8 cellular contexts compared by ENCODE assay signal in genomic region chr4:184647391-184648101, GRCh38. TPM values are rescaled to one million over a fixed set of nuclear protein-coding genes. Genes with fewer than 3 reads are reported as not detected.
DNase-seq lines count a peak whose midpoint lies in the region; ATAC-seq, FAIRE-seq and TF ChIP-seq lines count a peak whose summit lies in the region.

No MANE protein-coding gene starts in this region.

- H3K4me3 ChIP-seq in astrocyte (ENCODE audit: insufficient read depth, low read depth, low read length): peak overlapping the region; percentile 79
- peak overlapping the region; percentile 84 to 92 (median 86) for H3K4me3 ChIP-seq in HepG2 (replicated peaks in 1 of 3; ENCODE audit: insufficient read depth in 1 of 3, low read depth in 2 of 3, low read length in 3 of 3)
- peak overlapping the region; percentile 86 for H3K4me3 ChIP-seq in upper lobe of right lung

- peaks cover 59% of the 10 kb centered on the region for H3K36me3 Mint-ChIP-seq in activated naive CD4-positive, alpha-beta T cell treated with anti-CD3 and anti-CD28 coated beads, Interleukin-2, amount 10 ng/mL, durations not matched to agents 7 days and 5 days
- H3K36me3 Mint-ChIP-seq in astrocyte (ENCODE audit: low read depth, unreplicated experiment): no peaks in the 10 kb centered on the region

- H3K4me1 Mint-ChIP-seq in activated naive CD4-positive, alpha-beta T cell treated with anti-CD3 and anti-CD28 coated beads, Interleukin-2, amount 10 ng/mL, durations not matched to agents 7 days and 5 days: peaks cover 72% of the 10 kb centered on the region
- peaks cover 24% of the 10 kb centered on the region for H3K4me1 Mint-ChIP-seq in astrocyte (ENCODE audit: low read depth, unreplicated experiment)

- H2AFZ ChIP-seq in astrocyte (ENCODE audit: low read depth, low read length) (no peak overlapping the region), HepG2 (ENCODE audit: low read length) (no peak overlapping the region)

- peak overlapping the region; percentile 97 for H3K9ac ChIP-seq in astrocyte (ENCODE audit: low read length)
- H3K9ac ChIP-seq in HepG2 (ENCODE audit: insufficient read depth, low read depth, low read length): peak overlapping the region; percentile 89

- H3K27me3 Mint-ChIP-seq in activated naive CD4-positive, alpha-beta T cell treated with anti-CD3 and anti-CD28 coated beads, Interleukin-2, amount 10 ng/mL, durations not matched to agents 7 days and 5 days: no peaks in the 10 kb centered on the region
- H3K27me3 Mint-ChIP-seq in astrocyte (ENCODE audit: low read depth, unreplicated experiment): no peaks in the 10 kb centered on the region

- FAIRE-seq in astrocyte (lab: Jason Lieb, UNC) (no peak), HepG2 (lab: Jason Lieb, UNC) (no peak)

- H3K4me3 Mint-ChIP-seq in activated naive CD4-positive, alpha-beta T cell treated with anti-CD3 and anti-CD28 coated beads, Interleukin-2, amount 10 ng/mL, durations not matched to agents 7 days and 5 days: peak overlapping the region; percentile 98
- H3K4me3 Mint-ChIP-seq in astrocyte (ENCODE audit: unreplicated experiment): peak overlapping the region; percentile 91

- WGBS in HepG2 (ENCODE audit: low lambda C conversion rate): 34% methylated on average over 10 of the region's 10 CpGs

- H3K4me1 ChIP-seq in astrocyte (ENCODE audit: insufficient read depth, low read length) (peaks cover 34% of the 10 kb centered on the region), HepG2 (ENCODE audit: insufficient read depth, low read length) (peaks cover 56% of the 10 kb centered on the region), upper lobe of right lung (peaks cover 44% of the 10 kb centered on the region)

- TF ChIP-seq EP300 in HepG2 (IDR thresholded peaks at IDR 0.05; ENCODE audit: low read depth in 2 of 2, low read length in 2 of 2) (no peak), HepG2 (CRISPR knock-in tag; IDR thresholded peaks at IDR 0.05; ENCODE audit: borderline replicate concordance) (no peak)

- in situ Hi-C loops in HepG2 (cut with HindIII; ENCODE audit: extremely low pct_ligation_motif_present, low pct_unique_long_range_greater_than_20kb): no loop called here

- H4K20me1 ChIP-seq in astrocyte (ENCODE audit: insufficient read depth, low read length) (peaks cover 23% of the 10 kb centered on the region), HepG2 (ENCODE audit: insufficient read depth, low read length) (peaks cover 10% of the 10 kb centered on the region; the same call in 1 of the 2 replicates)

- H3K79me2 ChIP-seq in astrocyte (ENCODE audit: insufficient read depth, low read length) (peaks cover 68% of the 10 kb centered on the region), HepG2 (ENCODE audit: insufficient read depth, low read length) (peaks cover 65% of the 10 kb centered on the region)

- no peaks in the 10 kb centered on the region for H3K9me3 Mint-ChIP-seq in activated naive CD4-positive, alpha-beta T cell treated with anti-CD3 and anti-CD28 coated beads, Interleukin-2, amount 10 ng/mL, durations not matched to agents 7 days and 5 days
- no peaks in the 10 kb centered on the region for H3K9me3 Mint-ChIP-seq in astrocyte (ENCODE audit: unreplicated experiment)

- BruUV-seq in HepG2 (replicated peaks; lab: Mats Ljungman, UMichigan): TSS peak; percentile 44

- intact Hi-C loops in HepG2 (cut with micrococcal nuclease; ENCODE audit: unreplicated experiment): loop anchor here (2.0 to 10.0 kb wide), 4 partner anchors 21 to 383 kb away; partner anchors contain the start of gene IRF2
- intact Hi-C loops in upper lobe of right lung (cut with DNase I): no loop called here

- POLR2A ChIA-PET in HepG2 (lab: Yijun Ruan, JAX): interaction anchor here (0.7 to 4.3 kb wide), 6 partner anchors 9 to 99 kb away, joined by 3 to 48 read pairs (median 4); partner anchors contain the start of gene CENPU

- H3K27me3 ChIP-seq in astrocyte (ENCODE audit: insufficient read depth, low read length) (no peaks in the 10 kb centered on the region), HepG2 (ENCODE audit: control insufficient read depth in 1 of 2, insufficient read depth in 2 of 2, low read length in 2 of 2) (no peaks in the 10 kb centered on the region; a peak in 1 of 5 replicates), upper lobe of right lung (no peaks in the 10 kb centered on the region)

- CTCF ChIA-PET in activated naive CD4-positive, alpha-beta T cell treated with anti-CD3 and anti-CD28 coated beads, Interleukin-2, amount 10 ng/mL, durations not matched to agents 7 days and 5 days (lab: Charles Lee): interaction anchor here (0.7 to 1.1 kb wide), 5 partner anchors 76 to 400 kb away, joined by 3 to 6 read pairs (median 3); no protein-coding TSS in a partner anchor
- CTCF ChIA-PET in HepG2 (lab: Yijun Ruan, JAX; ENCODE audit: low intra/inter-chr PET ratio, low total read pairs): no interaction called here

- peak overlapping the region; percentile 96 for H3K27ac Mint-ChIP-seq in activated naive CD4-positive, alpha-beta T cell treated with anti-CD3 and anti-CD28 coated beads, Interleukin-2, amount 10 ng/mL, durations not matched to agents 7 days and 5 days
- peak overlapping the region; percentile 87 for H3K27ac Mint-ChIP-seq in astrocyte (ENCODE audit: unreplicated experiment)

- TF ChIP-seq RAD21 in HepG2 (CRISPR knock-in tag; IDR thresholded peaks at IDR 0.05): no peak

- H3K36me3 ChIP-seq in astrocyte (ENCODE audit: insufficient read depth, low read length) (peaks cover 5% of the 10 kb centered on the region), HepG2 (replicated peaks in 1 of 2; ENCODE audit: control insufficient read depth in 1 of 2, insufficient read depth in 2 of 2, low read length in 2 of 2) (no peaks in the 10 kb centered on the region; a peak in 1 of 5 replicates), upper lobe of right lung (peaks cover 5% of the 10 kb centered on the region)

- H3K4me2 ChIP-seq in astrocyte (ENCODE audit: low read length) (peak overlapping the region; percentile 98), HepG2 (ENCODE audit: low read depth, low read length) (peak overlapping the region; percentile 94)

- no peak for TF ChIP-seq CTCF in astrocyte (IDR thresholded peaks at IDR 0.05; ENCODE audit: insufficient read depth, low read depth, low read length)
- TF ChIP-seq CTCF in HepG2 (CRISPR knock-in tag; IDR thresholded peaks at IDR 0.05): no peak
- TF ChIP-seq CTCF in upper lobe of right lung (IDR thresholded peaks at IDR 0.05): no peak

- H3K9me3 ChIP-seq in astrocyte (ENCODE audit: insufficient read depth, low read depth, low read length): no peaks in the 10 kb centered on the region
- no peaks in the 10 kb centered on the region for H3K9me3 ChIP-seq in HepG2 (ENCODE audit: low read length)
- no peaks in the 10 kb centered on the region for H3K9me3 ChIP-seq in upper lobe of right lung

- ATAC-seq in HepG2 (peak; percentile 17; the same call in 2 of the 3 replicates), upper lobe of right lung (no peak)

- H3K27ac ChIP-seq in astrocyte (ENCODE audit: low read depth, low read length) (peak overlapping the region; percentile 93), HepG2 (ENCODE audit: extremely low read length, insufficient read depth, low read length) (peak overlapping the region; percentile 88), upper lobe of right lung (peak overlapping the region; percentile 95)

- TF ChIP-seq POLR2A in HepG2 (IDR thresholded peaks at IDR 0.05; ENCODE audit: insufficient read depth in 1 of 2, low read depth in 2 of 2, low read length in 2 of 2): no peak

- DNase-seq in activated naive CD4-positive, alpha-beta T cell treated with anti-CD3 and anti-CD28 coated beads, Interleukin-2, amount 10 ng/mL, durations not matched to agents 7 days and 5 days: no peak
- no peak for DNase-seq in activated naive CD4-positive, alpha-beta T cell treated with Interleukin-2 at 50 U/mL for 16 hours
- no peak for DNase-seq in astrocyte (ENCODE audit: low read depth)
- DNase-seq in HepG2 (ENCODE audit: low spot score): no peak
- no peak for DNase-seq in upper lobe of right lung
- DNase-seq in D341Med (ENCODE audit: low spot score): no peak
- DNase-seq in NCI-H1436 treated with DMSO at 0.1 percent for 48 hours (lab: John Stamatoyannopoulos, UW): no peak
- DNase-seq in T1000 (lab: John Stamatoyannopoulos, UW): no peak

RNA-seq across cellular contexts. Expression of gene CASP3, which starts 1.7 kb away (rescaled TPM):
- 40.0 and 44.8 TPM in 2 replicates for total RNA-seq in astrocyte
- 77.8 and 139 TPM in 2 replicates for total RNA-seq in HepG2 (2016; rRNA removed; fragmentation: Illumina TruSeq; extraction: Trizol)
- total RNA-seq in HepG2 (2016; cell fraction: cytosol; rRNA removed; fragmentation: Illumina TruSeq; extraction: Trizol; ENCODE audit: low read depth): 6.9 and 8.3 TPM in 2 replicates
- total RNA-seq in HepG2 (2016; cell fraction: insoluble cytoplasmic fraction; rRNA removed; fragmentation: Illumina TruSeq; extraction: Trizol): 76.3 and 140 TPM in 2 replicates
- 25.2 and 26.5 TPM in 2 replicates for total RNA-seq in HepG2 (2016; cell fraction: membrane; rRNA removed; fragmentation: Illumina TruSeq; extraction: Trizol)
- 38.4 and 42.0 TPM in 2 replicates for total RNA-seq in HepG2 (2016; cell fraction: nucleus; rRNA removed; fragmentation: Illumina TruSeq; extraction: Trizol)
- 19.9 and 26.0 TPM in 2 replicates for polyA plus RNA-seq in HepG2 (2011; rRNA removed)
- polyA plus RNA-seq in HepG2 (2011; cell fraction: cytosol; rRNA removed): 9.9 and 15.6 TPM in 2 replicates
- 4.4 and 6.4 TPM in 2 replicates for polyA plus RNA-seq in HepG2 (2011; cell fraction: nucleus; rRNA removed)
- 22.6 and 26.2 TPM in 2 replicates for polyA plus RNA-seq in HepG2 (2012)
- polyA plus RNA-seq in HepG2 (2016; cell fraction: cytosol; fragmentation: Illumina TruSeq; extraction: Trizol; ENCODE audit: low read depth): 4.5 and 4.9 TPM in 2 replicates
- 116 and 129 TPM in 2 replicates for polyA plus RNA-seq in HepG2 (2016; cell fraction: insoluble cytoplasmic fraction; fragmentation: Illumina TruSeq; extraction: Trizol; ENCODE audit: low read depth)
- 13.7 and 15.0 TPM in 2 replicates for polyA plus RNA-seq in HepG2 (2016; cell fraction: membrane; fragmentation: Illumina TruSeq; extraction: Trizol; ENCODE audit: low read depth)
- polyA plus RNA-seq in HepG2 (2016; cell fraction: nucleus; fragmentation: Illumina TruSeq; extraction: Trizol; ENCODE audit: insufficient read depth, low read depth): 50.9 and 57.0 TPM in 2 replicates
- polyA minus RNA-seq in HepG2 (2011; rRNA and poly(A)+ RNA removed; ENCODE audit: low replicate concordance): 5.3 and 7.6 TPM in 2 replicates
- 9.8 and 11.5 TPM in 2 replicates for polyA minus RNA-seq in HepG2 (2011; cell fraction: cytosol; rRNA and poly(A)+ RNA removed)
- polyA minus RNA-seq in HepG2 (2011; cell fraction: nucleus; rRNA and poly(A)+ RNA removed): 13.1 and 13.6 TPM in 2 replicates
- 17.5 TPM for total RNA-seq in upper lobe of right lung

RNA-seq across cellular contexts. Expression of gene PRIMPOL, which starts 2.0 kb away (rescaled TPM):
- total RNA-seq in astrocyte: 6.5 and 7.8 TPM in 2 replicates
- 11.0 and 17.3 TPM in 2 replicates for total RNA-seq in HepG2 (2016; rRNA removed; fragmentation: Illumina TruSeq; extraction: Trizol)
- total RNA-seq in HepG2 (2016; cell fraction: cytosol; rRNA removed; fragmentation: Illumina TruSeq; extraction: Trizol; ENCODE audit: low read depth): 9.6 and 10.1 TPM in 2 replicates
- total RNA-seq in HepG2 (2016; cell fraction: insoluble cytoplasmic fraction; rRNA removed; fragmentation: Illumina TruSeq; extraction: Trizol): 10.8 and 14.2 TPM in 2 replicates
- 6.1 and 6.6 TPM in 2 replicates for total RNA-seq in HepG2 (2016; cell fraction: membrane; rRNA removed; fragmentation: Illumina TruSeq; extraction: Trizol)
- total RNA-seq in HepG2 (2016; cell fraction: nucleus; rRNA removed; fragmentation: Illumina TruSeq; extraction: Trizol): 7.1 and 11.9 TPM in 2 replicates
- 4.4 and 7.3 TPM in 2 replicates for polyA plus RNA-seq in HepG2 (2011; rRNA removed)
- 1.4 and 2.2 TPM in 2 replicates for polyA plus RNA-seq in HepG2 (2011; cell fraction: cytosol; rRNA removed)
- polyA plus RNA-seq in HepG2 (2011; cell fraction: nucleus; rRNA removed): 3.0 and 4.4 TPM in 2 replicates
- 5.3 and 5.4 TPM in 2 replicates for polyA plus RNA-seq in HepG2 (2012)
- polyA plus RNA-seq in HepG2 (2016; cell fraction: cytosol; fragmentation: Illumina TruSeq; extraction: Trizol; ENCODE audit: low read depth): 0.87 and 1.7 TPM in 2 replicates
- 9.6 and 12.3 TPM in 2 replicates for polyA plus RNA-seq in HepG2 (2016; cell fraction: insoluble cytoplasmic fraction; fragmentation: Illumina TruSeq; extraction: Trizol; ENCODE audit: low read depth)
- polyA plus RNA-seq in HepG2 (2016; cell fraction: membrane; fragmentation: Illumina TruSeq; extraction: Trizol; ENCODE audit: low read depth): 2.6 and 3.3 TPM in 2 replicates
- 20.4 and 22.6 TPM in 2 replicates for polyA plus RNA-seq in HepG2 (2016; cell fraction: nucleus; fragmentation: Illumina TruSeq; extraction: Trizol; ENCODE audit: insufficient read depth, low read depth)
- 1.2 and 2.0 TPM in 2 replicates for polyA minus RNA-seq in HepG2 (2011; rRNA and poly(A)+ RNA removed; ENCODE audit: low replicate concordance)
- 1.1 and 2.1 TPM in 2 replicates for polyA minus RNA-seq in HepG2 (2011; cell fraction: cytosol; rRNA and poly(A)+ RNA removed)
- polyA minus RNA-seq in HepG2 (2011; cell fraction: nucleus; rRNA and poly(A)+ RNA removed): 4.6 and 6.2 TPM in 2 replicates
- total RNA-seq in upper lobe of right lung: 14.4 TPM
